24 cellular contexts compared by ENCODE assay signal in the genomic region with DNA sequence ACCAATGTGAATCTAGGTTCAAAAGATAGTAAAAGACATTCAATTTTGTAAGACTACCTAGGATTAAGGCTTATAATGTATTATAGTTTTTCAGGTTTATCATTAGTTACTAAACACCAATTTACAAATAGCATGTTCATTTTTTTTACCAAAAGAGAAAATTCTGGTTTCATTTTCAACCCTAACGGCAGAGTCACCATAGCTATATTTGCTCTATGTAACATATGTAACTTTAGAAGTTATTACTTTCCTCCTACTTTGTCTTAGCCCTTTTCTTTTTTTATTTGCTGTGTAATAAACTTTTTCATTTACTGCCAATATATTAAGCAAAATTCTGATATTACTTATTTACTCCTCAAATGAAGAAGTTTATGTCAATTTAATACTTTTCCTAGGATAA.
A peak's percentile ranks its signal among the peaks of the same experiment; 100 is the strongest.
DNase-seq lines count a peak whose midpoint lies in the region; ATAC-seq, FAIRE-seq and TF ChIP-seq lines count a peak whose summit lies in the region.
"Had no signal": no experiment of that assay in that cellular context is flagged by ENCODE, and none has a peak within 500 bp of the region (broad histone marks: within the 10 kb centered on the region; RNA-seq: fewer than 3 reads in every experiment).

No MANE protein-coding gene starts in this region.

- intact Hi-C loops in CD8-positive, alpha-beta T cell (cut with DNase I, micrococcal nuclease), result no loop called here

- no peak for FAIRE-seq in H54 (lab: Jason Lieb, UNC)
- FAIRE-seq: A549, G401.6, GM12891, GM18507, H1 had no signal

- H3K9me3 ChIP-seq in MM.1S (replicated peaks; ENCODE audit: insufficient read depth, low read length), result no peaks in the 10 kb centered on the region
- H3K9me3 ChIP-seq in SU-DHL-6 (ENCODE audit: insufficient read depth, low read length), result no peaks in the 10 kb centered on the region
- H3K9me3 ChIP-seq in CD8-positive, alpha-beta T cell (ENCODE audit: low read length), result no peaks in the 10 kb centered on the region
- H3K9me3 ChIP-seq: A549, Caco-2 had no signal

- H4K20me1 ChIP-seq in MM.1S (ENCODE audit: insufficient read depth, low read length) (no peaks in the 10 kb centered on the region), SU-DHL-6 (ENCODE audit: low read depth, low read length) (no peaks in the 10 kb centered on the region)

- H3K36me3 ChIP-seq in MM.1S (replicated peaks; ENCODE audit: insufficient read depth, low read length) (no peaks in the 10 kb centered on the region), SU-DHL-6 (ENCODE audit: low read length) (no peaks in the 10 kb centered on the region)
- H3K36me3 ChIP-seq in CD8-positive, alpha-beta T cell (ENCODE audit: insufficient read depth, low read length), result no peaks in the 10 kb centered on the region

- H3K4me3 ChIP-seq in MM.1S (ENCODE audit: low read length) (0 out of 2 replicates have a peak overlapping the region, but pooled peaks have one; percentile 6), SU-DHL-6 (ENCODE audit: insufficient read depth, low read length, poor library complexity, severe bottlenecking) (no peak overlapping the region)
- no peak overlapping the region for H3K4me3 ChIP-seq in CD8-positive, alpha-beta T cell (ENCODE audit: low read depth, low read length)
- H3K4me3 ChIP-seq: A549, GM23248 had no signal

- H3K9ac ChIP-seq in MM.1S (ENCODE audit: low read length) (no peak overlapping the region), SU-DHL-6 (ENCODE audit: low read length) (no peak overlapping the region)
- H3K9ac ChIP-seq: GM23248 had no signal

- H3K9me3 Mint-ChIP-seq in CD8-positive, alpha-beta T cell, result no peaks in the 10 kb centered on the region
- H3K9me3 Mint-ChIP-seq: H9 had no signal

- H3K4me3 Mint-ChIP-seq in CD8-positive, alpha-beta T cell, result no peak overlapping the region
- H3K4me3 Mint-ChIP-seq: CD4-positive, alpha-beta memory T cell; H9 had no signal

- no peak for TF ChIP-seq POLR2A in H54 (IDR thresholded peaks at IDR 0.05; ENCODE audit: low read depth, low read length)

- peak; percentile 42 for DNase-seq in MM.1S
- no peak for DNase-seq in NCI-H510A (lab: John Stamatoyannopoulos, UW)
- no peak for DNase-seq in CD8-positive, alpha-beta T cell
- DNase-seq in H54 (ENCODE audit: insufficient read length, low spot score), result no peak
- DNase-seq: 8988T; ACHN; AML-193; C1 segment of cervical spinal cord; Caco-2; CD4-positive, alpha-beta memory T cell; DMS153; DND-41; GM23248; H9 had no signal

- CTCF ChIA-PET in CD8-positive, alpha-beta T cell (lab: Charles Lee), result no interaction called here

- no peak for TF ChIP-seq CTCF in MM.1S (IDR thresholded peaks at IDR 0.05; ENCODE audit: low read length)
- no peak for TF ChIP-seq CTCF in SU-DHL-6 (IDR thresholded peaks at IDR 0.05; ENCODE audit: insufficient read depth, low read length, poor library complexity, severe bottlenecking)
- no peak for TF ChIP-seq CTCF in CD8-positive, alpha-beta T cell (IDR thresholded peaks at IDR 0.05)

- no peaks in the 10 kb centered on the region for H3K4me1 Mint-ChIP-seq in CD8-positive, alpha-beta T cell (ENCODE audit: low read depth)
- H3K4me1 Mint-ChIP-seq: CD4-positive, alpha-beta memory T cell; H9 had no signal

- H3K27me3 Mint-ChIP-seq in CD8-positive, alpha-beta T cell (ENCODE audit: low read depth), result no peaks in the 10 kb centered on the region
- H3K27me3 Mint-ChIP-seq: CD4-positive, alpha-beta memory T cell had no signal

- POLR2A ChIA-PET in CD8-positive, alpha-beta T cell (lab: Charles Lee), result interaction anchor here (0.7 kb wide), 1 partner anchor 1364 kb away, joined by 3 read pairs; no protein-coding TSS in a partner anchor

- no peaks in the 10 kb centered on the region for H3K4me1 ChIP-seq in MM.1S (ENCODE audit: low read length)
- H3K4me1 ChIP-seq in CD8-positive, alpha-beta T cell (ENCODE audit: insufficient read depth, low read length), result no peaks in the 10 kb centered on the region
- H3K4me1 ChIP-seq: A549, Caco-2 had no signal

- H3K9me2 ChIP-seq in MM.1S (replicated peaks; ENCODE audit: insufficient read depth, low read length) (no peaks in the 10 kb centered on the region), SU-DHL-6 (replicated peaks; ENCODE audit: insufficient read depth, low read length) (no peaks in the 10 kb centered on the region)

- H3K27ac Mint-ChIP-seq in CD8-positive, alpha-beta T cell, result no peak overlapping the region
- H3K27ac Mint-ChIP-seq: CD4-positive, alpha-beta memory T cell; H9 had no signal

- no peaks in the 10 kb centered on the region for H3K27me3 ChIP-seq in MM.1S (replicated peaks; ENCODE audit: insufficient read depth, low read length)
- H3K27me3 ChIP-seq in SU-DHL-6 (ENCODE audit: low read length), result no peaks in the 10 kb centered on the region
- no peaks in the 10 kb centered on the region for H3K27me3 ChIP-seq in CD8-positive, alpha-beta T cell (ENCODE audit: insufficient read depth, low read length)

- H3K4me2 ChIP-seq in MM.1S (ENCODE audit: low read depth, low read length) (peak overlapping the region; percentile 18; the same call in 1 of the 2 replicates), SU-DHL-6 (ENCODE audit: low read depth, low read length, poor library complexity, severe bottlenecking) (peak overlapping the region; percentile 30)
- H3K4me2 ChIP-seq: A549 had no signal

- H3F3A ChIP-seq in MM.1S (ENCODE audit: insufficient read depth, low read length), result no peaks in the 10 kb centered on the region
- H3F3A ChIP-seq in SU-DHL-6 (ENCODE audit: insufficient read depth), result no peaks in the 10 kb centered on the region

- no peak overlapping the region for H3K27ac ChIP-seq in MM.1S (ENCODE audit: low read length)
- no peak overlapping the region for H3K27ac ChIP-seq in SU-DHL-6 (ENCODE audit: low read depth, low read length)
- H3K27ac ChIP-seq in CD8-positive, alpha-beta T cell (ENCODE audit: low read depth, low read length), result no peak overlapping the region
- H3K27ac ChIP-seq: A549, GM23248 had no signal

- H3K36me3 Mint-ChIP-seq in CD8-positive, alpha-beta T cell, result no peaks in the 10 kb centered on the region
- H3K36me3 Mint-ChIP-seq: CD4-positive, alpha-beta memory T cell had no signal

- no peaks in the 10 kb centered on the region for H3K79me2 ChIP-seq in MM.1S (ENCODE audit: low read length)
- H3K79me2 ChIP-seq in SU-DHL-6 (ENCODE audit: insufficient read depth, low read length), result no peaks in the 10 kb centered on the region

- H2AFZ ChIP-seq in MM.1S (ENCODE audit: low read length), result no peak overlapping the region
- peak overlapping the region; percentile 31 for H2AFZ ChIP-seq in SU-DHL-6 (ENCODE audit: low read depth, low read length, severe bottlenecking)
- H2AFZ ChIP-seq: GM23248 had no signal

- ATAC-seq in GM18511 (IDR thresholded peaks at IDR 0.05; ENCODE audit: unreplicated experiment), result peak; percentile 50
- ATAC-seq in GM21390 (IDR thresholded peaks at IDR 0.05; ENCODE audit: unreplicated experiment), result peak; percentile 45
- ATAC-seq in CD8-positive, alpha-beta T cell, result no peak
- no peak for ATAC-seq in GM21447 (IDR thresholded peaks at IDR 0.05; ENCODE audit: unreplicated experiment)
- ATAC-seq: A549, HCT116 had no signal

Comparison
In these comparisons a context has a peak if more than half of its experiments do, and no peak if none do; other contexts are left out.
1. ATAC-seq: peak in GM18511 (single experiment) and GM21390 (single experiment); none in CD8-positive, alpha-beta T cell (single experiment) and GM21447 (single experiment).